ENCODE assay signal across 16 cellular contexts in the genomic region with DNA sequence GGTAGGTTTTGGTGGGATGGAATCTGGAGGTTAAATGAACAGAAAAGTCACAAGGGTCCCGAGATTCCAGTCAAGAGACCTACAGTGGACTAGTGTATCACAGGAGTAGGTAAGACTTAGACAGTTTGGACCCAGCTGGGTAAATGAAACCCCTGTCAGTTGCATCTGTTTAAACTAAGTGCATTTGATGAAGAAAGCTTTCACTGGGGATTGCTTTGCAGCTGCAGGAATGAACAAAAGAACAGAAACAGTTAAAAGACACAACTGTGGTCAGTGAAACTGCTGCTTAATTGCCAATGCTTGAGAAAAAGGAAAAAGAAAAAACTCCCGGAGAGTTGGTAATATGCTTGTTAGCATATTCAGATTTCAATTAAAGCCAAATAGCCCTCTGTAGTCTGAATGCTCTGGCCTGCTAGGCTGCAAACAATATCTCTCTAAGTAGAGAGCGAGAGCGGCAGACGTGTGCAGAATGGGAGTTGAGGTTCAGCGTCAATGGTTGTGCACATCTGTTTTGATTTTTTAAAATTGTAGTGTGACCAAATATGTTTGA. TPM values are rescaled to one million over a fixed set of nuclear protein-coding genes. Genes with fewer than 3 reads are reported as not detected.
DNase-seq lines count a peak whose midpoint lies in the region; ATAC-seq and TF ChIP-seq lines count a peak whose summit lies in the region.
"Had no signal": no experiment of that assay in that cellular context is flagged by ENCODE, and none has a peak within 500 bp of the region (broad histone marks: within the 10 kb centered on the region; RNA-seq: fewer than 3 reads in every experiment).

No MANE protein-coding gene starts in this region.

- peak overlapping the region; percentile 20 to 99 (median 94); a peak in 5 of 7 replicates for H3K27ac Mint-ChIP-seq in H9
- H3K27ac Mint-ChIP-seq in activated naive CD8-positive, alpha-beta T cell = peak overlapping the region; percentile 88

- no peak overlapping the region for H2BK15ac ChIP-seq in H9 (ENCODE audit: low read depth, low read length)

- peaks cover 50% of the 10 kb centered on the region for H3K4me1 ChIP-seq in BLaER1
- H3K4me1 ChIP-seq in H9 (ENCODE audit: insufficient read depth, low read length) = peaks cover 20% of the 10 kb centered on the region; the same call in 1 of the 2 replicates

- H3K14ac ChIP-seq in H9 (ENCODE audit: insufficient read depth, low read length) = no peak overlapping the region

- no peak overlapping the region for H4K91ac ChIP-seq in H9 (ENCODE audit: insufficient read length, low read depth, low read length)

- peaks cover 36 to 38% of the 10 kb centered on the region in 2 experiments for H3K4me1 Mint-ChIP-seq in H9
- peaks cover 98% of the 10 kb centered on the region for H3K4me1 Mint-ChIP-seq in activated naive CD8-positive, alpha-beta T cell (ENCODE audit: low read depth)

- no peak overlapping the region for H3K23ac ChIP-seq in H9 (ENCODE audit: insufficient read length, low read depth, low read length)

- H3K36me3 Mint-ChIP-seq in H9 (ENCODE audit: insufficient read depth in 1 of 3, low read depth in 3 of 3) = peaks cover 20 to 30% (median 28%) of the 10 kb centered on the region in 3 experiments; a peak in 6 of 7 replicates
- peaks cover 29% of the 10 kb centered on the region for H3K36me3 Mint-ChIP-seq in activated naive CD8-positive, alpha-beta T cell

- H3K27me3 ChIP-seq in BLaER1 (no peaks in the 10 kb centered on the region), H9 (ENCODE audit: insufficient read depth, low read length) (no peaks in the 10 kb centered on the region)

- no peak overlapping the region for H2BK5ac ChIP-seq in H9 (ENCODE audit: insufficient read length, low read length)

- H2BK12ac ChIP-seq in H9 (ENCODE audit: insufficient read length, low read depth, low read length) = no peak overlapping the region

- H4K20me1 ChIP-seq in BLaER1 = peaks cover 10% of the 10 kb centered on the region; the same call in 1 of the 2 replicates
- no peaks in the 10 kb centered on the region for H4K20me1 ChIP-seq in H9 (ENCODE audit: control insufficient read depth, insufficient read depth, insufficient read length)

- H3K36me3 ChIP-seq in BLaER1 = peaks cover 55% of the 10 kb centered on the region

- TF ChIP-seq CTCF in H9 (conservative IDR thresholded peaks at IDR 0.05) = no peak

- no peak overlapping the region for H2BK20ac ChIP-seq in H9 (ENCODE audit: low read depth, low read length, poor library complexity, severe bottlenecking)

- H3K9ac ChIP-seq in BLaER1 (no peak overlapping the region), H9 (ENCODE audit: extremely low read depth, insufficient read length, low read length) (no peak overlapping the region)

- WGBS in H9 (ENCODE audit: extremely low coverage, insufficient read length, low lambda C conversion rate) = no CpG with 5 or more reads among the region's 6 CpGs

- H3K27ac ChIP-seq in BLaER1 (no peak overlapping the region), H9 (ENCODE audit: insufficient read length, low read depth, low read length) (peak overlapping the region; percentile 90)

- H3K9me3 ChIP-seq in BLaER1 = peaks cover 2% of the 10 kb centered on the region; the same call in 1 of the 2 replicates
- no peaks in the 10 kb centered on the region for H3K9me3 ChIP-seq in H9 (ENCODE audit: control insufficient read depth, low read depth, low read length)

- no peak overlapping the region for H2BK120ac ChIP-seq in H9 (ENCODE audit: low read depth, low read length, poor library complexity, severe bottlenecking)

- H3K4ac ChIP-seq in H9 (ENCODE audit: low read depth, low read length) = no peak overlapping the region

- ATAC-seq in left lobe of liver = no peak
- ATAC-seq in HG03159 (IDR thresholded peaks at IDR 0.05; ENCODE audit: unreplicated experiment) = no peak
- ATAC-seq in HG03432 (IDR thresholded peaks at IDR 0.05; ENCODE audit: unreplicated experiment) = no peak
- no peak for ATAC-seq in GM21367 (IDR thresholded peaks at IDR 0.05; ENCODE audit: unreplicated experiment)
- ATAC-seq: PC-3; stimulated activated memory B cell treated with anti-CD40 and anti-IgM and Interleukin-4, amounts not matched to agents 10 μg/mL and 1 μg/mL and 100 μg/mL, for 72 hours had no signal

- DNase-seq in H9 = no peak
- peak; percentile 33 for DNase-seq in medulla oblongata (ENCODE audit: extremely low spot score)
- no peak for DNase-seq in left lobe of liver (ENCODE audit: low spot score)
- DNase-seq: activated CD4-positive, alpha-beta T cell treated with anti-CD3 and anti-CD28 coated beads, Interleukin-2, amount 50 U/mL, for 4 hours; dermis blood vessel endothelial cell; GOT3; islet precursor cell; PC-3; retina; stimulated activated CD4-positive, alpha-beta T cell treated with anti-CD3 and anti-CD28 coated beads, Interleukin-4, amount 100 ng/mL, for 1 hour had no signal

- H4K8ac ChIP-seq in H9 (replicated peaks; ENCODE audit: insufficient read length, low read depth, low read length) = no peak overlapping the region

- no peaks in the 10 kb centered on the region for H3K23me2 ChIP-seq in H9 (ENCODE audit: insufficient read length, low read depth, low read length, poor library complexity, severe bottlenecking)

- H3T11ph ChIP-seq in H9 (ENCODE audit: low read length) = no peak overlapping the region

- no peak overlapping the region for H3K4me3 ChIP-seq in BLaER1

- no peak overlapping the region for H3K56ac ChIP-seq in H9 (ENCODE audit: insufficient read length, low read depth, low read length)

- H3K9me3 Mint-ChIP-seq in H9 = peaks cover 0 to under 1% of the 10 kb centered on the region in 2 experiments; a peak in 4 of 5 replicates
- no peaks in the 10 kb centered on the region for H3K9me3 Mint-ChIP-seq in activated naive CD8-positive, alpha-beta T cell (ENCODE audit: low read depth)
- H3K9me3 Mint-ChIP-seq: stimulated activated memory B cell treated with anti-CD40 and anti-IgM and Interleukin-4, amounts not matched to agents 10 μg/mL and 1 μg/mL and 100 μg/mL, for 72 hours had no signal

- H3K79me1 ChIP-seq in H9 (ENCODE audit: insufficient read depth, low read depth, low read length, poor library complexity, severe bottlenecking) = no peaks in the 10 kb centered on the region

- no peaks in the 10 kb centered on the region for H3K27me3 Mint-ChIP-seq in H9 (ENCODE audit: low read depth)
- no peaks in the 10 kb centered on the region for H3K27me3 Mint-ChIP-seq in activated naive CD8-positive, alpha-beta T cell
- H3K27me3 Mint-ChIP-seq: stimulated activated memory B cell treated with anti-CD40 and anti-IgM and Interleukin-4, amounts not matched to agents 10 μg/mL and 1 μg/mL and 100 μg/mL, for 72 hours had no signal

- H3K18ac ChIP-seq in H9 (ENCODE audit: insufficient read length, low read depth, low read length) = no peak overlapping the region

- no peak overlapping the region for H2AFZ ChIP-seq in H9 (ENCODE audit: low read length)

- H3K4me2 ChIP-seq in BLaER1 (peak overlapping the region; percentile 52), H9 (ENCODE audit: insufficient read depth, insufficient read length, low read length) (peak overlapping the region; percentile 36)

- no peak overlapping the region for H2AK5ac ChIP-seq in H9 (ENCODE audit: insufficient read length, low read length)

- peak overlapping the region in 1 of 2 experiments; percentile 68; a peak in 3 of 5 replicates for H3K4me3 Mint-ChIP-seq in H9
- peak overlapping the region; percentile 85 for H3K4me3 Mint-ChIP-seq in activated naive CD8-positive, alpha-beta T cell
- H3K4me3 Mint-ChIP-seq: stimulated activated memory B cell treated with anti-CD40 and anti-IgM and Interleukin-4, amounts not matched to agents 10 μg/mL and 1 μg/mL and 100 μg/mL, for 72 hours had no signal

- H3K79me2 ChIP-seq in H9 (ENCODE audit: insufficient read depth, low read length) = no peaks in the 10 kb centered on the region

- H4K5ac ChIP-seq in H9 (ENCODE audit: insufficient read length, low read depth, low read length) = no peak overlapping the region

RNA-seq across cellular contexts. Expression of a gene that starts 37.1 kb away (rescaled TPM):
- total RNA-seq in H9 (2021) = 21.8 and 23.7 TPM in 2 replicates
- 17.8 TPM for total RNA-seq in left lobe of liver

RNA-seq across cellular contexts. Expression of a gene that starts 37.4 kb away (rescaled TPM):
- total RNA-seq in H9 (2021) = 36.2 and 36.9 TPM in 2 replicates
- 10.9 TPM for total RNA-seq in left lobe of liver
